9 cellular contexts compared by ENCODE assay signal in genomic region chr17:18217412-18218015, GRCh38. TPM values are rescaled to one million over a fixed set of nuclear protein-coding genes. Genes with fewer than 3 reads are reported as not detected.
DNase-seq lines count a peak whose midpoint lies in the region; TF ChIP-seq lines count a peak whose summit lies in the region.
"Had no signal": no experiment of that assay in that cellular context is flagged by ENCODE, and none has a peak within 500 bp of the region (broad histone marks: within the 10 kb centered on the region; RNA-seq: fewer than 3 reads in every experiment).

No MANE protein-coding gene starts in this region.

- H3K4me3 Mint-ChIP-seq in activated naive CD4-positive, alpha-beta T cell treated with anti-CD3 and anti-CD28 coated beads, Interleukin-2, amount 10 ng/mL, durations not matched to agents 7 days and 5 days, result no peak overlapping the region
- H3K4me3 Mint-ChIP-seq: activated naive CD8-positive, alpha-beta T cell had no signal

- no peaks in the 10 kb centered on the region for H3K36me3 Mint-ChIP-seq in activated naive CD4-positive, alpha-beta T cell treated with anti-CD3 and anti-CD28 coated beads, Interleukin-2, amount 10 ng/mL, durations not matched to agents 7 days and 5 days
- H3K36me3 Mint-ChIP-seq: activated naive CD8-positive, alpha-beta T cell had no signal

- no peaks in the 10 kb centered on the region for H3K4me1 Mint-ChIP-seq in activated naive CD4-positive, alpha-beta T cell treated with anti-CD3 and anti-CD28 coated beads, Interleukin-2, amount 10 ng/mL, durations not matched to agents 7 days and 5 days

- no peak overlapping the region for H3K4me3 ChIP-seq in uterus

- no peaks in the 10 kb centered on the region for H3K9me3 Mint-ChIP-seq in activated naive CD4-positive, alpha-beta T cell treated with anti-CD3 and anti-CD28 coated beads, Interleukin-2, amount 10 ng/mL, durations not matched to agents 7 days and 5 days

- no peak overlapping the region for H3K27ac Mint-ChIP-seq in activated naive CD4-positive, alpha-beta T cell treated with anti-CD3 and anti-CD28 coated beads, Interleukin-2, amount 10 ng/mL, durations not matched to agents 7 days and 5 days
- H3K27ac Mint-ChIP-seq: activated naive CD8-positive, alpha-beta T cell had no signal

- H3K36me3 ChIP-seq in uterus, result no peaks in the 10 kb centered on the region

- TF ChIP-seq POLR2A in uterus (IDR thresholded peaks at IDR 0.05), result no peak

- intact Hi-C loops in head of caudate nucleus (cut with DNase I), result no loop called here
- intact Hi-C loops in posterior cingulate gyrus (cut with DNase I), result no loop called here
- intact Hi-C loops in uterus (cut with DNase I; ENCODE audit: low total_unique reads), result loop anchor here (5.0 kb wide), 1 partner anchor 75 kb away; no protein-coding TSS in a partner anchor

- H3K9me3 ChIP-seq in uterus, result no peaks in the 10 kb centered on the region

- peak; percentile 65 for DNase-seq in DMS53 (lab: John Stamatoyannopoulos, UW)
- peak; percentile 81 for DNase-seq in HuH-7 (ENCODE audit: low spot score)
- peak; percentile 78 for DNase-seq in SK-N-DZ (ENCODE audit: low spot score)
- peak; percentile 83 for DNase-seq in activated naive CD4-positive, alpha-beta T cell treated with anti-CD3 and anti-CD28 coated beads, Interleukin-2, amount 10 ng/mL, durations not matched to agents 7 days and 5 days
- peak; percentile 51 to 94 (median 84) for DNase-seq in head of caudate nucleus
- peak; percentile 51 to 96 (median 83) for DNase-seq in posterior cingulate gyrus
- peak; percentile 71 to 78 for DNase-seq in uterus
- DNase-seq in NCI-H526 treated with DMSO at 0.1 percent for 48 hours (lab: John Stamatoyannopoulos, UW), result no peak

- H3K27me3 ChIP-seq in uterus, result no peaks in the 10 kb centered on the region

- H3K27me3 Mint-ChIP-seq in activated naive CD4-positive, alpha-beta T cell treated with anti-CD3 and anti-CD28 coated beads, Interleukin-2, amount 10 ng/mL, durations not matched to agents 7 days and 5 days, result no peaks in the 10 kb centered on the region
- H3K27me3 Mint-ChIP-seq: activated naive CD8-positive, alpha-beta T cell had no signal

- H3K27ac ChIP-seq in uterus, result no peak overlapping the region

- CTCF ChIA-PET in activated naive CD4-positive, alpha-beta T cell treated with anti-CD3 and anti-CD28 coated beads, Interleukin-2, amount 10 ng/mL, durations not matched to agents 7 days and 5 days (lab: Charles Lee), result interaction anchor here (0.9 to 3.6 kb wide), 7 partner anchors 10 to 347 kb away, joined by 3 to 21 read pairs (median 3); no protein-coding TSS in a partner anchor

- TF ChIP-seq CTCF in uterus (IDR thresholded peaks at IDR 0.05), result peak; percentile 78 to 95 (median 89)

- no peaks in the 10 kb centered on the region for H3K4me1 ChIP-seq in uterus

RNA-seq across cellular contexts. Expression of gene LLGL1, which starts 7.9 kb away (rescaled TPM):
- 99.4 and 115 TPM in 2 replicates for polyA plus RNA-seq in SK-N-DZ (2014; cell fraction: cytosol; rRNA removed)
- polyA plus RNA-seq in SK-N-DZ (2014; cell fraction: nucleus; rRNA removed), result 83.2 and 89.5 TPM in 2 replicates
- total RNA-seq in uterus, result 10 to 100 TPM in 3 of 4 donors, 1 to 10 TPM in 1; 7.6 to 72.0 (median 23.1) TPM

RNA-seq across cellular contexts. Expression of gene ALKBH5, which starts 33.9 kb away (rescaled TPM):
- polyA plus RNA-seq in SK-N-DZ (2014; cell fraction: cytosol; rRNA removed), result 65.7 and 68.3 TPM in 2 replicates
- polyA plus RNA-seq in SK-N-DZ (2014; cell fraction: nucleus; rRNA removed), result 39.1 and 41.5 TPM in 2 replicates
- 100 to 1,000 TPM in 2 of 4 donors, 10 to 100 TPM in 2; 66.5 to 136 (median 98.5) TPM for total RNA-seq in uterus

RNA-seq across cellular contexts. Expression of gene FLII, which starts 41.0 kb away (rescaled TPM):
- 45.9 and 54.5 TPM in 2 replicates for polyA plus RNA-seq in SK-N-DZ (2014; cell fraction: cytosol; rRNA removed)
- 158 and 200 TPM in 2 replicates for polyA plus RNA-seq in SK-N-DZ (2014; cell fraction: nucleus; rRNA removed)
- total RNA-seq in uterus, result 100 to 1,000 TPM in 3 of 4 donors, 10 to 100 TPM in 1; 93.0 to 307 (median 144) TPM

RNA-seq across cellular contexts. Expression of gene MIEF2, which starts 42.9 kb away (rescaled TPM):
- polyA plus RNA-seq in SK-N-DZ (2014; cell fraction: cytosol; rRNA removed), result 10.1 and 19.3 TPM in 2 replicates
- polyA plus RNA-seq in SK-N-DZ (2014; cell fraction: nucleus; rRNA removed), result 34.9 and 35.8 TPM in 2 replicates
- 10 to 100 TPM; 12.8 to 34.5 (median 18.1) TPM for total RNA-seq in uterus
